ENCODE assay signal across 15 cellular contexts in genomic region chrX:23779025-23779424, GRCh38. TPM values are rescaled to one million over a fixed set of nuclear protein-coding genes. Genes with fewer than 3 reads are reported as not detected.
A peak's percentile ranks its signal among the peaks of the same experiment; 100 is the strongest.
DNase-seq lines count a peak whose midpoint lies in the region; ATAC-seq and TF ChIP-seq lines count a peak whose summit lies in the region.
"Had no signal": no experiment of that assay in that cellular context is flagged by ENCODE, and none has a peak within 500 bp of the region (broad histone marks: within the 10 kb centered on the region; RNA-seq: fewer than 3 reads in every experiment).

No MANE protein-coding gene starts in this region.

- no peak overlapping the region for H3K4me3 ChIP-seq in fibroblast of mammary gland (ENCODE audit: control insufficient read depth, low read depth, low read length)
- H3K4me3 ChIP-seq: gastrocnemius medialis had no signal

- peaks cover 4% of the 10 kb centered on the region for H3K36me3 Mint-ChIP-seq in stimulated activated naive CD8-positive, alpha-beta T cell treated with anti-CD3 and anti-CD28 coated beads, Interleukin-15, Interleukin-2, amounts not matched to agents 100 ng/mL and 50 ng/mL, for 24 hours (ENCODE audit: low read depth)
- H3K36me3 Mint-ChIP-seq in type B pancreatic cell, result peaks cover 4% of the 10 kb centered on the region

- H3K4me3 Mint-ChIP-seq in stimulated activated naive CD8-positive, alpha-beta T cell treated with anti-CD3 and anti-CD28 coated beads, Interleukin-15, Interleukin-2, amounts not matched to agents 100 ng/mL and 50 ng/mL, for 24 hours, result no peak overlapping the region
- no peak overlapping the region for H3K4me3 Mint-ChIP-seq in stimulated activated naive CD8-positive, alpha-beta T cell treated with anti-CD3 and anti-CD28 coated beads, Interleukin-15, amount 100 ng/mL, for 72 hours
- no peak overlapping the region for H3K4me3 Mint-ChIP-seq in type B pancreatic cell
- H3K4me3 Mint-ChIP-seq: T-helper 17 cell had no signal

- DNase-seq in stimulated activated naive CD8-positive, alpha-beta T cell treated with anti-CD3 and anti-CD28 coated beads, Interleukin-15, amount 100 ng/mL, for 72 hours, result no peak
- DNase-seq in RKO (ENCODE audit: low spot score), result peak; percentile 78
- peak; percentile 73 for DNase-seq in fibroblast of mammary gland (ENCODE audit: low read depth)
- DNase-seq in type B pancreatic cell (ENCODE audit: extremely low spot score, unreplicated experiment), result no peak
- DNase-seq in SKM-1 (lab: John Stamatoyannopoulos, UW; ENCODE audit: unreplicated experiment), result no peak
- no peak for DNase-seq in medulla oblongata (ENCODE audit: extremely low spot score)
- no peak for DNase-seq in MV-4-11 (lab: John Stamatoyannopoulos, UW)
- DNase-seq: activated CD4-positive, alpha-beta T cell treated with anti-CD3 and anti-CD28 coated beads, Interleukin-2, amount 50 U/mL, for 4 hours; activated effector memory CD4-positive, alpha-beta T cell treated with anti-CD3 and anti-CD28 coated beads, Interleukin-2, amount 50 U/mL, for 16 hours; BE2C; gastrocnemius medialis; left cardiac atrium; NCI-H2081; T-helper 17 cell had no signal

- peak; percentile 12 for TF ChIP-seq CTCF in fibroblast of mammary gland (conservative IDR thresholded peaks at IDR 0.05; ENCODE audit: control insufficient read depth, insufficient read depth, low read depth, low read length)
- TF ChIP-seq CTCF in type B pancreatic cell (conservative IDR thresholded peaks at IDR 0.05), result peak; percentile 37

- H3K4me1 Mint-ChIP-seq in stimulated activated naive CD8-positive, alpha-beta T cell treated with anti-CD3 and anti-CD28 coated beads, Interleukin-15, Interleukin-2, amounts not matched to agents 100 ng/mL and 50 ng/mL, for 24 hours (ENCODE audit: low read depth), result peaks cover 30% of the 10 kb centered on the region
- H3K4me1 Mint-ChIP-seq in stimulated activated naive CD8-positive, alpha-beta T cell treated with anti-CD3 and anti-CD28 coated beads, Interleukin-15, amount 100 ng/mL, for 72 hours, result peaks cover 25% of the 10 kb centered on the region
- peaks cover 4% of the 10 kb centered on the region for H3K4me1 Mint-ChIP-seq in type B pancreatic cell (ENCODE audit: unreplicated experiment)

- H3K9me3 Mint-ChIP-seq in stimulated activated naive CD8-positive, alpha-beta T cell treated with anti-CD3 and anti-CD28 coated beads, Interleukin-15, Interleukin-2, amounts not matched to agents 100 ng/mL and 50 ng/mL, for 24 hours, result no peaks in the 10 kb centered on the region
- H3K9me3 Mint-ChIP-seq in stimulated activated naive CD8-positive, alpha-beta T cell treated with anti-CD3 and anti-CD28 coated beads, Interleukin-15, amount 100 ng/mL, for 72 hours, result no peaks in the 10 kb centered on the region
- no peaks in the 10 kb centered on the region for H3K9me3 Mint-ChIP-seq in type B pancreatic cell

- H3K27me3 Mint-ChIP-seq in stimulated activated naive CD8-positive, alpha-beta T cell treated with anti-CD3 and anti-CD28 coated beads, Interleukin-15, Interleukin-2, amounts not matched to agents 100 ng/mL and 50 ng/mL, for 24 hours, result no peaks in the 10 kb centered on the region
- no peaks in the 10 kb centered on the region for H3K27me3 Mint-ChIP-seq in stimulated activated naive CD8-positive, alpha-beta T cell treated with anti-CD3 and anti-CD28 coated beads, Interleukin-15, amount 100 ng/mL, for 72 hours
- H3K27me3 Mint-ChIP-seq in type B pancreatic cell, result no peaks in the 10 kb centered on the region
- H3K27me3 Mint-ChIP-seq: T-helper 17 cell had no signal

- no peak for ATAC-seq in stimulated activated naive CD8-positive, alpha-beta T cell treated with anti-CD3 and anti-CD28 coated beads, Interleukin-15, amount 100 ng/mL, for 72 hours
- ATAC-seq: gastrocnemius medialis, left cardiac atrium, T-helper 17 cell had no signal

- H3K27ac Mint-ChIP-seq in stimulated activated naive CD8-positive, alpha-beta T cell treated with anti-CD3 and anti-CD28 coated beads, Interleukin-15, Interleukin-2, amounts not matched to agents 100 ng/mL and 50 ng/mL, for 24 hours, result peak overlapping the region; percentile 49
- H3K27ac Mint-ChIP-seq in stimulated activated naive CD8-positive, alpha-beta T cell treated with anti-CD3 and anti-CD28 coated beads, Interleukin-15, amount 100 ng/mL, for 72 hours, result no peak overlapping the region
- H3K27ac Mint-ChIP-seq in type B pancreatic cell, result no peak overlapping the region
- H3K27ac Mint-ChIP-seq: T-helper 17 cell had no signal

RNA-seq across cellular contexts. Expression of gene SAT1, which starts 3.9 kb away (rescaled TPM):
- 440 and 517 TPM in 2 replicates for total RNA-seq in type B pancreatic cell (ENCODE audit: low replicate concordance)

RNA-seq across cellular contexts. Expression of gene ACOT9, which starts 35.9 kb away (rescaled TPM):
- total RNA-seq in type B pancreatic cell (ENCODE audit: low replicate concordance), result 37.9 and 51.2 TPM in 2 replicates

Comparison
In these comparisons a context has a peak if more than half of its experiments do, and no peak if none do; other contexts are left out.
1. DNase-seq: peak in RKO (single experiment) and fibroblast of mammary gland (single experiment); none in stimulated activated naive CD8-positive, alpha-beta T cell treated with anti-CD3 and anti-CD28 coated beads, Interleukin-15, amount 100 ng/mL, for 72 hours (0 of 2), type B pancreatic cell (single experiment), SKM-1 (single experiment), medulla oblongata (single experiment) and MV-4-11 (single experiment).